Comparison of ENCODE assay signal across 24 cellular contexts in the genomic region with DNA sequence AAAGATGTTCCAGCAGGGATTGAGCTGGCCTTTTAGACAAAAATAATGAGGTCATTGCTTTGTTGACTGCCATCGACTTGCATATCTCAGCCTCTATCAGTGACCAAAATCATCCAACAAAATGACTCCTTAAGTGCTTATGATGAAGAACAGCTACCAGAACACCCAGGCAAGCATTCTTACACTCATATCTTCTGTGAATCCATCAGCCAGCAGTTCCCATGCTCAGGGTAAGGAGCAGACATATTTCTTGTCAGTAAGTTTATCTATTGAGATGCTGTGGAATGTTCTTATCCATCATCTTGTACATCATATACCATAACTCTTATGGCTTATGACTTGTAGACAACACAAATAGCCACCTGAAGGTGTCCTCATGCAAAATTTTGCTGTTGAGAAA.
"Had no signal": no experiment of that assay in that cellular context is flagged by ENCODE, and none has a peak within 500 bp of the region (broad histone marks: within the 10 kb centered on the region; RNA-seq: fewer than 3 reads in every experiment).

No MANE protein-coding gene starts in this region.

- DNase-seq: naive thymus-derived CD4-positive, alpha-beta T cell; natural killer cell; occipital lobe; ovary; posterior cingulate gyrus; psoas muscle; right cardiac atrium; right lobe of liver; sigmoid colon; small intestine; stimulated activated CD4-positive, alpha-beta T cell treated with anti-CD3 and anti-CD28 coated beads, Interleukin-12 subunit alpha, Interleukin-12 subunit beta, amount 100 ng/mL, for 4 hours; stimulated activated CD4-positive, alpha-beta T cell treated with anti-CD3 and anti-CD28 coated beads, Interleukin-1b, Interleukin-23, amount 100 ng/mL, for 48 hours; stimulated activated CD4-positive, alpha-beta T cell treated with anti-CD3 and anti-CD28 coated beads, Interleukin-2, amount 100 ng/mL, for 48 hours; stimulated activated CD4-positive, alpha-beta T cell treated with anti-CD3 and anti-CD28 coated beads, Interleukin-4, amount 100 ng/mL, for 24 hours; stimulated activated naive B cell treated with anti-CD40 and anti-IgM and Interleukin-4, amounts not matched to agents 10 μg/mL and 1 μg/mL and 100 μg/mL, for 72 hours; stimulated activated naive CD4-positive, alpha-beta T cell treated with Interleukin-2 at 50 U/mL for 16 hours; stomach; thyroid gland; upper lobe of right lung; uterus had no signal

- H3K4me3 ChIP-seq: neural progenitor cell, ovary, psoas muscle, right lobe of liver, sigmoid colon, stomach, thoracic aorta, thyroid gland, tibial nerve, upper lobe of right lung, uterus had no signal

- H3K4me2 ChIP-seq: neural progenitor cell had no signal

- H3K9ac ChIP-seq: neural progenitor cell, parathyroid adenoma had no signal

- H2AFZ ChIP-seq: neural progenitor cell, parathyroid adenoma had no signal

- H3K9me3 ChIP-seq: ovary, psoas muscle, right lobe of liver, thoracic aorta, thyroid gland, upper lobe of right lung, uterus had no signal

- H3K27ac ChIP-seq: neural progenitor cell, ovary, parathyroid adenoma, psoas muscle, right lobe of liver, sigmoid colon, stomach, thoracic aorta, tibial nerve, upper lobe of right lung, uterus had no signal

- H3K4me1 ChIP-seq: psoas muscle, right lobe of liver, sigmoid colon, stomach, tibial nerve, upper lobe of right lung, uterus had no signal

- H3K79me2 ChIP-seq: parathyroid adenoma had no signal

- H3K27me3 ChIP-seq: ovary, right lobe of liver, sigmoid colon, thyroid gland, tibial nerve, uterus had no signal

- H3K36me3 ChIP-seq: neural progenitor cell, ovary, right lobe of liver, sigmoid colon, stomach, thoracic aorta, thyroid gland, tibial nerve, upper lobe of right lung, uterus had no signal
